In the genomic region with DNA sequence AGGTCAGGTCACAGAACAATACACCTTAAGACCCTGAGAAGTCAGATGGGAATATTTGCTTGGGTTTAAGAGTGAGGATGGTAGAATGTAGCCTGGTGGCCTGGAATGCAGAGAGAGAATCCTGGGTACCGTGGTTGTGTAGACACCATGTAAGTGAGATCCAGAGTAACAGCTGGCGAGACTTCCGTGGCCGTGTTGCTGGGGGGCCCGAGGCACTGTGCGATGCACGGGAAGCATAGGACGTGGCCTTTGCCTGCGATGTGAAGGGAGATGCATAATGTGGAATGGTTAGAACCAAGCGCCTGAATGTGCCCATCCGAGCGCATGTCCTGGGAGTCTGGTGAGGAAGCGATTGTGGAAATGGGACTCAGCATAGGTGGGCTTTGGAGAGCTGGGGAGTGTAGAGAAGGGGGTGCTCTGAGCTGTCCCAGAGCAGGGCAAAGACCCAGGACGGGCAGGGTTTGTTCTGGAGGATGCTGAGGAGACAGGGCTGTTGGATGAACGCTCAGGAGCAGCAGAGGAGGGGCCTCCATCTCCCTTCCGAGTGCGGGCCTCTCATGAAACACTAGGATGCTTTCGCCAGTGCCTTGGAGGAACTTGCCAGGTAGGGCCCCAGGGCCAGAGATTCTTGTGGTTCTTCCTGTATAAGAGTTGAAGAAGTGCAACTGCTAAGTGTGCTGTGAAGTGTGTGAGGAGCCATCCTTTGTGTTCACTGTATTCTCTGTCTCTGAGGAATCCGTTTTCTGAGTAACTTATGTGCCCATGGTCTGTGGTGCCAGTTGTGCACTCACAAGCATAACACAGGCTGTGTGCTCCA, we compare ENCODE assay signal across 15 cellular contexts. TPM values are rescaled to one million over a fixed set of nuclear protein-coding genes. Genes with fewer than 3 reads are reported as not detected.
DNase-seq lines count a peak whose midpoint lies in the region; ATAC-seq and TF ChIP-seq lines count a peak whose summit lies in the region.
"Had no signal": no experiment of that assay in that cellular context is flagged by ENCODE, and none has a peak within 500 bp of the region (broad histone marks: within the 10 kb centered on the region; RNA-seq: fewer than 3 reads in every experiment).

No MANE protein-coding gene starts in this region.

- peak overlapping the region; percentile 4 for H3K4me3 Mint-ChIP-seq in activated naive CD8-positive, alpha-beta T cell
- no peak overlapping the region for H3K4me3 Mint-ChIP-seq in activated naive CD8-positive, alpha-beta T cell treated with anti-CD3 and anti-CD28 coated beads, Interleukin-2, amount 50 U/mL, for 24 hours
- H3K4me3 Mint-ChIP-seq in glutamatergic neuron (ENCODE audit: unreplicated experiment), result peak overlapping the region; percentile 18

- H3K27ac Mint-ChIP-seq in activated naive CD8-positive, alpha-beta T cell, result peak overlapping the region; percentile 51
- H3K27ac Mint-ChIP-seq in activated naive CD8-positive, alpha-beta T cell treated with anti-CD3 and anti-CD28 coated beads, Interleukin-2, amount 50 U/mL, for 24 hours, result no peak overlapping the region
- H3K27ac Mint-ChIP-seq in glutamatergic neuron (ENCODE audit: unreplicated experiment), result no peak overlapping the region

- no peak for DNase-seq in activated naive CD8-positive, alpha-beta T cell treated with anti-CD3 and anti-CD28 coated beads, Interleukin-2, amount 50 U/mL, for 24 hours
- no peak for DNase-seq in glutamatergic neuron
- DNase-seq in superior temporal gyrus (ENCODE audit: extremely low spot score), result peak; percentile 11
- DNase-seq in HPDE6-E6E7 (ENCODE audit: extremely low spot score), result no peak
- DNase-seq in activated effector memory CD4-positive, alpha-beta T cell treated with Interleukin-2 at 50 U/mL for 16 hours, result no peak
- DNase-seq: Caco-2; NCI-H146; NCI-H748 treated with DMSO at 0.1 percent for 48 hours; stimulated activated CD4-positive, alpha-beta T cell treated with anti-CD3 and anti-CD28 coated beads, Interleukin-2, amount 100 ng/mL, for 24 hours; stimulated activated naive CD4-positive, alpha-beta T cell had no signal

- TF ChIP-seq CTCF in VCaP (conservative IDR thresholded peaks at IDR 0.05), result no peak
- TF ChIP-seq CTCF in glutamatergic neuron (IDR thresholded peaks at IDR 0.05; ENCODE audit: partially characterized antibody, unreplicated experiment), result no peak

- no peak for ATAC-seq in activated naive CD8-positive, alpha-beta T cell treated with anti-CD3 and anti-CD28 coated beads, Interleukin-2, amount 50 U/mL, for 24 hours
- ATAC-seq in HG03457 (IDR thresholded peaks at IDR 0.05; ENCODE audit: unreplicated experiment), result no peak
- ATAC-seq: K562 had no signal

- peak overlapping the region; percentile 93 for H3K27ac ChIP-seq in VCaP
- H3K27ac ChIP-seq: cardiac muscle cell had no signal

- peaks cover 97% of the 10 kb centered on the region for H3K4me1 Mint-ChIP-seq in activated naive CD8-positive, alpha-beta T cell (ENCODE audit: low read depth)
- H3K4me1 Mint-ChIP-seq in activated naive CD8-positive, alpha-beta T cell treated with anti-CD3 and anti-CD28 coated beads, Interleukin-2, amount 50 U/mL, for 24 hours, result peaks cover 66% of the 10 kb centered on the region
- H3K4me1 Mint-ChIP-seq in glutamatergic neuron (ENCODE audit: low read depth, unreplicated experiment), result peaks cover 50% of the 10 kb centered on the region

- H3K9me3 Mint-ChIP-seq in activated naive CD8-positive, alpha-beta T cell (ENCODE audit: low read depth), result peaks cover 4% of the 10 kb centered on the region
- H3K9me3 Mint-ChIP-seq in activated naive CD8-positive, alpha-beta T cell treated with anti-CD3 and anti-CD28 coated beads, Interleukin-2, amount 50 U/mL, for 24 hours, result peaks cover 5% of the 10 kb centered on the region
- peaks cover 8% of the 10 kb centered on the region for H3K9me3 Mint-ChIP-seq in glutamatergic neuron (ENCODE audit: unreplicated experiment)

- H3K36me3 Mint-ChIP-seq in activated naive CD8-positive, alpha-beta T cell, result peaks cover 10% of the 10 kb centered on the region
- peaks cover 30% of the 10 kb centered on the region for H3K36me3 Mint-ChIP-seq in activated naive CD8-positive, alpha-beta T cell treated with anti-CD3 and anti-CD28 coated beads, Interleukin-2, amount 50 U/mL, for 24 hours (ENCODE audit: low read depth)
- H3K36me3 Mint-ChIP-seq in glutamatergic neuron (ENCODE audit: unreplicated experiment), result peaks cover 5% of the 10 kb centered on the region

- H3K27me3 Mint-ChIP-seq in activated naive CD8-positive, alpha-beta T cell, result no peaks in the 10 kb centered on the region
- no peaks in the 10 kb centered on the region for H3K27me3 Mint-ChIP-seq in activated naive CD8-positive, alpha-beta T cell treated with anti-CD3 and anti-CD28 coated beads, Interleukin-2, amount 50 U/mL, for 24 hours
- peaks cover 3% of the 10 kb centered on the region for H3K27me3 Mint-ChIP-seq in glutamatergic neuron (ENCODE audit: unreplicated experiment)

RNA-seq across cellular contexts. Expression of a gene that starts 7.1 kb away (rescaled TPM):
- 40.2 TPM for total RNA-seq in glutamatergic neuron (ENCODE audit: unreplicated experiment)

RNA-seq across cellular contexts. Expression of a gene that starts 46.7 kb away (rescaled TPM):
- not detected for total RNA-seq in glutamatergic neuron (ENCODE audit: unreplicated experiment)

RNA-seq across cellular contexts. Expression of a gene that starts 58.6 kb away (rescaled TPM):
- 0.81 TPM for total RNA-seq in glutamatergic neuron (ENCODE audit: unreplicated experiment)
